In genomic region chr17:75511270-75511609, GRCh38 we compare ENCODE assay signal across 20 cellular contexts. TPM values are rescaled to one million over a fixed set of nuclear protein-coding genes. Genes with fewer than 3 reads are reported as not detected.
DNase-seq lines count a peak whose midpoint lies in the region; ATAC-seq, FAIRE-seq and TF ChIP-seq lines count a peak whose summit lies in the region.
"Had no signal": no experiment of that assay in that cellular context is flagged by ENCODE, and none has a peak within 500 bp of the region (broad histone marks: within the 10 kb centered on the region; RNA-seq: fewer than 3 reads in every experiment).

No MANE protein-coding gene starts in this region.

- TF ChIP-seq POLR2A in A549 (IDR thresholded peaks at IDR 0.05; ENCODE audit: low read length) (no peak), stomach (IDR thresholded peaks at IDR 0.05) (no peak)

- FAIRE-seq in A549 (lab: Jason Lieb, UNC), result no peak

- POLR2A ChIA-PET in A549 (lab: Yijun Ruan, JAX), result no interaction called here
- POLR2A ChIA-PET in CD4-positive, alpha-beta memory T cell (lab: Charles Lee; ENCODE audit: partially characterized antibody), result no interaction called here

- no peak for ATAC-seq in A549
- no peak for ATAC-seq in activated naive CD8-positive, alpha-beta T cell treated with anti-CD3 and anti-CD28 coated beads, Interleukin-2, amount 50 U/mL, for 24 hours
- ATAC-seq in GM18870 (IDR thresholded peaks at IDR 0.05; ENCODE audit: unreplicated experiment), result no peak
- no peak for ATAC-seq in HG03565 (IDR thresholded peaks at IDR 0.05; ENCODE audit: unreplicated experiment)
- ATAC-seq: CD8-positive, alpha-beta T cell; left colon had no signal

- no peak overlapping the region for H3K27ac Mint-ChIP-seq in activated naive CD8-positive, alpha-beta T cell treated with anti-CD3 and anti-CD28 coated beads, Interleukin-2, amount 50 U/mL, for 24 hours
- H3K27ac Mint-ChIP-seq in CD4-positive, alpha-beta memory T cell, result no peak overlapping the region
- H3K27ac Mint-ChIP-seq: CD8-positive, alpha-beta T cell had no signal

- intact Hi-C loops in stomach (cut with DNase I; ENCODE audit: low total_unique reads), result no loop called here
- intact Hi-C loops in CD4-positive, alpha-beta memory T cell (cut with micrococcal nuclease), result no loop called here

- 88% methylated on average over 4 of the region's 4 CpGs for WGBS in A549 (ENCODE audit: missing lambda C conversion rate)
- 73 to 89% (median 78%) methylated on average over 4 of the region's 4 CpGs for WGBS in stomach, 5 donors

- CTCF ChIA-PET in A549 (lab: Yijun Ruan, JAX), result interaction anchor here (0.9 to 1.1 kb wide), 2 partner anchors 99 to 122 kb away, joined by 3 to 7 read pairs; partner anchors contain the start of gene SMIM5
- CTCF ChIA-PET in CD4-positive, alpha-beta memory T cell (lab: Charles Lee; ENCODE audit: partially characterized antibody), result interaction anchor here (0.6 to 0.7 kb wide), 2 partner anchors 19 to 99 kb away, joined by 3 read pairs; no protein-coding TSS in a partner anchor

- no peak for TF ChIP-seq RAD21 in A549 (conservative IDR thresholded peaks at IDR 0.05 in 1 of 2, IDR thresholded peaks at IDR 0.05 in 1 of 2)

- H3K4me3 Mint-ChIP-seq in activated naive CD8-positive, alpha-beta T cell treated with anti-CD3 and anti-CD28 coated beads, Interleukin-2, amount 50 U/mL, for 24 hours, result no peak overlapping the region
- no peak overlapping the region for H3K4me3 Mint-ChIP-seq in CD4-positive, alpha-beta memory T cell
- H3K4me3 Mint-ChIP-seq: CD8-positive, alpha-beta T cell; endodermal cell had no signal

- no peak for DNase-seq in A549 (ENCODE audit: low read depth in 1 of 2, low spot score in 1 of 2)
- no peak for DNase-seq in stomach
- DNase-seq in activated naive CD8-positive, alpha-beta T cell treated with anti-CD3 and anti-CD28 coated beads, Interleukin-2, amount 50 U/mL, for 24 hours, result no peak
- DNase-seq in CD4-positive, alpha-beta memory T cell, result no peak
- DNase-seq: activated CD4-positive, alpha-beta T cell treated with anti-CD3 and anti-CD28 coated beads for 4 hours; activated CD8-positive, alpha-beta memory T cell treated with anti-CD3 and anti-CD28 coated beads, Interleukin-2, amount 50 U/mL, for 4 hours; activated gamma-delta T cell; CD8-positive, alpha-beta T cell; DMS79; endodermal cell; left colon; NCI-H1436; NCI-H82; Peyer's patch; stimulated activated CD4-positive, alpha-beta T cell treated with anti-CD3 and anti-CD28 coated beads, Interleukin-4, amount 100 ng/mL, for 1 hour; testis had no signal

- no peaks in the 10 kb centered on the region for H3K27me3 Mint-ChIP-seq in activated naive CD8-positive, alpha-beta T cell treated with anti-CD3 and anti-CD28 coated beads, Interleukin-2, amount 50 U/mL, for 24 hours
- no peaks in the 10 kb centered on the region for H3K27me3 Mint-ChIP-seq in CD4-positive, alpha-beta memory T cell

- H3K36me3 ChIP-seq in stomach, result peaks cover 6 to 29% (median 21%) of the 10 kb centered on the region in 4 donors
- H3K36me3 ChIP-seq in CD4-positive, alpha-beta memory T cell (ENCODE audit: insufficient read depth, low read length), result no peaks in the 10 kb centered on the region

- H3K27ac ChIP-seq in A549, result no peak overlapping the region
- H3K27ac ChIP-seq in angular gyrus (ENCODE audit: low read depth, low read length), result peak overlapping the region; percentile 37
- peak overlapping the region; percentile 63 for H3K27ac ChIP-seq in layer of hippocampus (ENCODE audit: low read depth, low read length)
- peak overlapping the region; percentile 88 to 94 (median 90) for H3K27ac ChIP-seq in stomach
- no peak overlapping the region for H3K27ac ChIP-seq in CD4-positive, alpha-beta memory T cell (ENCODE audit: low read depth, low read length)

- H3K9me3 ChIP-seq in A549 (no peaks in the 10 kb centered on the region), stomach (no peaks in the 10 kb centered on the region)
- no peaks in the 10 kb centered on the region for H3K9me3 ChIP-seq in CD4-positive, alpha-beta memory T cell (ENCODE audit: control insufficient read depth in 1 of 2, low read length in 2 of 2)
- H3K9me3 ChIP-seq: Peyer's patch, testis had no signal

- TF ChIP-seq EP300 in A549 (IDR thresholded peaks at IDR 0.05) (no peak), stomach (IDR thresholded peaks at IDR 0.05) (no peak)

- H3K9me3 Mint-ChIP-seq in activated naive CD8-positive, alpha-beta T cell treated with anti-CD3 and anti-CD28 coated beads, Interleukin-2, amount 50 U/mL, for 24 hours, result no peaks in the 10 kb centered on the region
- H3K9me3 Mint-ChIP-seq in CD4-positive, alpha-beta memory T cell, result no peaks in the 10 kb centered on the region
- H3K9me3 Mint-ChIP-seq: CD8-positive, alpha-beta T cell; endodermal cell had no signal

- no peaks in the 10 kb centered on the region for H3K36me3 Mint-ChIP-seq in activated naive CD8-positive, alpha-beta T cell treated with anti-CD3 and anti-CD28 coated beads, Interleukin-2, amount 50 U/mL, for 24 hours (ENCODE audit: low read depth)
- H3K36me3 Mint-ChIP-seq in CD4-positive, alpha-beta memory T cell, result no peaks in the 10 kb centered on the region
- H3K36me3 Mint-ChIP-seq: CD8-positive, alpha-beta T cell had no signal

- no peaks in the 10 kb centered on the region for H3K27me3 ChIP-seq in layer of hippocampus (ENCODE audit: control insufficient read depth, insufficient read depth, low read length)
- peaks cover 0 to 9% (median 0%) of the 10 kb centered on the region in 3 donors for H3K27me3 ChIP-seq in stomach
- H3K27me3 ChIP-seq in CD4-positive, alpha-beta memory T cell (ENCODE audit: insufficient read depth, low read length), result no peaks in the 10 kb centered on the region
- H3K27me3 ChIP-seq: Peyer's patch, testis had no signal

- no peaks in the 10 kb centered on the region for H3K4me1 Mint-ChIP-seq in activated naive CD8-positive, alpha-beta T cell treated with anti-CD3 and anti-CD28 coated beads, Interleukin-2, amount 50 U/mL, for 24 hours
- H3K4me1 Mint-ChIP-seq in CD4-positive, alpha-beta memory T cell, result no peaks in the 10 kb centered on the region
- H3K4me1 Mint-ChIP-seq: endodermal cell had no signal

- H3K4me3 ChIP-seq in A549 (no peak overlapping the region), stomach (peak overlapping the region in 3 of 4 donors; percentile 18 to 35 (median 20))
- no peak overlapping the region for H3K4me3 ChIP-seq in CD4-positive, alpha-beta memory T cell (ENCODE audit: low read length in 2 of 2)
- H3K4me3 ChIP-seq: testis had no signal

- peaks cover 41% of the 10 kb centered on the region for H3K4me1 ChIP-seq in A549
- H3K4me1 ChIP-seq in stomach, result peaks cover 53 to 84% (median 67%) of the 10 kb centered on the region in 4 donors
- H3K4me1 ChIP-seq in CD4-positive, alpha-beta memory T cell (ENCODE audit: insufficient read depth, low read length), result peaks cover 4% of the 10 kb centered on the region

- TF ChIP-seq CTCF in A549 (IDR thresholded peaks at IDR 0.05), result no peak
- no peak for TF ChIP-seq CTCF in stomach (IDR thresholded peaks at IDR 0.05)

- H3K4me2 ChIP-seq in A549, result no peak overlapping the region

TF ChIP-seq in A549, 52 proteins besides CTCF, POLR2A, EP300 and RAD21:
- TF ChIP-seq ZFP36 (IDR thresholded peaks at IDR 0.05; ENCODE audit: borderline replicate concordance, partially characterized antibody) (peak; percentile 86), KDM1A (IDR thresholded peaks at IDR 0.05; ENCODE audit: low read depth) (peak; percentile 91), HDAC2 (IDR thresholded peaks at IDR 0.05) (peak; percentile 76; the same call in 1 of the 2 replicates), FOSL2 (IDR thresholded peaks at IDR 0.05) (no peak), FOSL2 (CRISPR knock-in tag; IDR thresholded peaks at IDR 0.05) (no peak)

RNA-seq across cellular contexts. Expression of gene CASKIN2, which starts 4.1 kb away (rescaled TPM):
- polyA plus RNA-seq in A549 (2011; rRNA removed) (3.6 and 4.6 TPM in 2 replicates), A549 (2017; fragmentation: RNase III; extraction: RNeasy Plus Mini Kit Qiagen cat#74134 plus additional on column Dnase treatment) (9.9 to 11.2 TPM (median 10.7 TPM) in 3 replicates), stomach (1 to 10 TPM; 5.4 to 9.3 (median 8.8) TPM)
- 6.7 and 8.7 TPM in 2 replicates for polyA plus RNA-seq in A549 (2012; cell fraction: cytosol; rRNA removed)
- 17.8 and 29.6 TPM in 2 replicates for polyA plus RNA-seq in A549 (2012; cell fraction: nucleus; rRNA removed)
- 8.2 and 9.4 TPM in 2 replicates for polyA minus RNA-seq in A549 (2011; rRNA and poly(A)+ RNA removed)
- total RNA-seq in stomach, result 10 to 100 TPM in 4 of 5 donors, 1 to 10 TPM in 1; 9.0 to 27.4 (median 15.6) TPM
- total RNA-seq in CD4-positive, alpha-beta memory T cell, result under 1 TPM; 0.32 to 0.53 TPM
- not detected for polyA plus RNA-seq in CD4-positive, alpha-beta memory T cell

RNA-seq across cellular contexts. Expression of gene TSEN54, which starts 5.1 kb away (rescaled TPM):
- 24.8 and 42.5 TPM in 2 replicates for polyA plus RNA-seq in A549 (2011; rRNA removed)
- polyA plus RNA-seq in A549 (2012; cell fraction: cytosol; rRNA removed), result 61.5 and 68.2 TPM in 2 replicates
- polyA plus RNA-seq in A549 (2012; cell fraction: nucleus; rRNA removed), result 94.8 and 106 TPM in 2 replicates
- polyA plus RNA-seq in A549 (2017; fragmentation: RNase III; extraction: RNeasy Plus Mini Kit Qiagen cat#74134 plus additional on column Dnase treatment), result 37.7 to 38.4 TPM (median 38.3 TPM) in 3 replicates
- 35.1 and 35.5 TPM in 2 replicates for polyA minus RNA-seq in A549 (2011; rRNA and poly(A)+ RNA removed)
- total RNA-seq in stomach, result 100 to 1,000 TPM in 2 of 5 donors, 10 to 100 TPM in 3; 13.2 to 219 (median 48.1) TPM
- 10 to 100 TPM; 20.8 to 49.7 (median 36.2) TPM for polyA plus RNA-seq in stomach
- total RNA-seq in CD4-positive, alpha-beta memory T cell, result 10 to 100 TPM; 45.7 to 49.3 TPM
- 100 to 1,000 TPM in 1 of 2 donors, 10 to 100 TPM in 1; 80.3 to 110 TPM for polyA plus RNA-seq in CD4-positive, alpha-beta memory T cell

RNA-seq across cellular contexts. Expression of gene LLGL2, which starts 14.3 kb away (rescaled TPM):
- polyA plus RNA-seq in A549 (2011; rRNA removed) (18.9 and 20.7 TPM in 2 replicates), A549 (2017; fragmentation: RNase III; extraction: RNeasy Plus Mini Kit Qiagen cat#74134 plus additional on column Dnase treatment) (32.6 to 38.2 TPM (median 35.0 TPM) in 3 replicates), stomach (100 to 1,000 TPM; 144 to 199 (median 184) TPM)
- 48.5 and 63.6 TPM in 2 replicates for polyA plus RNA-seq in A549 (2012; cell fraction: cytosol; rRNA removed)
- polyA plus RNA-seq in A549 (2012; cell fraction: nucleus; rRNA removed), result 194 and 265 TPM in 2 replicates
- polyA minus RNA-seq in A549 (2011; rRNA and poly(A)+ RNA removed), result 14.3 and 16.5 TPM in 2 replicates
- total RNA-seq in stomach, result 100 to 1,000 TPM in 4 of 5 donors, 10 to 100 TPM in 1; 72.3 to 565 (median 165) TPM
- 10 to 100 TPM; 40.1 to 43.6 TPM for total RNA-seq in CD4-positive, alpha-beta memory T cell
- polyA plus RNA-seq in CD4-positive, alpha-beta memory T cell, result 10 to 100 TPM; 19.3 to 24.4 TPM

RNA-seq across cellular contexts. Expression of gene TMEM94, which starts 54.8 kb away (rescaled TPM):
- polyA plus RNA-seq in A549 (2011; rRNA removed) (30.5 and 42.7 TPM in 2 replicates), A549 (2017; fragmentation: RNase III; extraction: RNeasy Plus Mini Kit Qiagen cat#74134 plus additional on column Dnase treatment) (50.0 to 64.9 TPM (median 63.8 TPM) in 3 replicates), stomach (10 to 100 TPM; 16.6 to 28.5 (median 20.5) TPM)
- 78.2 and 99.5 TPM in 2 replicates for polyA plus RNA-seq in A549 (2012; cell fraction: cytosol; rRNA removed)
- 407 and 498 TPM in 2 replicates for polyA plus RNA-seq in A549 (2012; cell fraction: nucleus; rRNA removed)
- polyA minus RNA-seq in A549 (2011; rRNA and poly(A)+ RNA removed), result 56.2 and 73.8 TPM in 2 replicates
- total RNA-seq in stomach, result 100 to 1,000 TPM in 3 of 5 donors, 10 to 100 TPM in 2; 31.9 to 466 (median 128) TPM
- 100 to 1,000 TPM; 109 TPM for total RNA-seq in CD4-positive, alpha-beta memory T cell
- polyA plus RNA-seq in CD4-positive, alpha-beta memory T cell, result 10 to 100 TPM in 1 of 2 donors, 1 to 10 TPM in 1; 3.9 to 18.0 TPM

Comparison
In these comparisons a context has a peak if more than half of its experiments do, and no peak if none do; other contexts are left out.
1. H3K27ac ChIP-seq: peak in angular gyrus (single experiment), layer of hippocampus (single experiment) and stomach (5 of 5); none in A549 (0 of 2) and CD4-positive, alpha-beta memory T cell (single experiment).
2. H3K4me3 ChIP-seq: peak in stomach (3 of 4); none in A549 (single experiment) and CD4-positive, alpha-beta memory T cell (0 of 2).
3. RNA of gene CASKIN2, which starts 4.1 kb away (polyA plus RNA-seq): 3.6 to 29.6 TPM in A549 and 5.4 to 9.3 TPM in stomach; not detected in CD4-positive, alpha-beta memory T cell; every median in the first group is over 4 times any median in the second.